20 cellular contexts compared by ENCODE assay signal in the genomic region with DNA sequence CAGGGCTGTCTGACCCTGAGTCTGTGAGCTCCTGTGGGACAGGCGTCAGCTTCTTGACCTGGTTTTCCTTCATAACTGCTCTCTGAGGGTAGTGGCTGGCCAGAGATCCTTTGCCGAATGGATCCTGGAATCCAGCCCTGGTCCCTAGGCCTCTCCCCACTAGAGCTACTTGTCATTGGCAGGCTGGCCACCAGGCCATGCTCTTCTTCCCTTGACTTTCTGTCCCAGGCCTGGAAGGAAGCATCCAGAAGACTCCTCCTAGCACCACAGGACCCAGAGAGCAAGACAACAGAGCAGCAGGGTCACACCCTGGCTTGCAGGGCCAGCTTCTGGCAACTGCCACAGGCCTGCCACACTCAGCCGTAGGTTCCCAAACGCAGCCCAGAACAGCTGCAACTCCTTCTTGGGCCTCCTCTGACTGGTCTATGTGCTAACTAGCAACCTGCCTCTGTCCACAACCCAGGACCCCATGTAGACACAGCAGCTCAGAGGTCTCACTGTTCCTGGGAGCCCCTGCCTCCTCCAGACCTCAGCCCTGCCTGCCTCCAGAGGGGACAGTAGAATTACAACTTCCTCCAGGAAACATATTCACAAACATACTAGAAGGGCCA. TPM values are rescaled to one million over a fixed set of nuclear protein-coding genes. Genes with fewer than 3 reads are reported as not detected.
DNase-seq lines count a peak whose midpoint lies in the region; ATAC-seq and TF ChIP-seq lines count a peak whose summit lies in the region.
"Had no signal": no experiment of that assay in that cellular context is flagged by ENCODE, and none has a peak within 500 bp of the region (broad histone marks: within the 10 kb centered on the region; RNA-seq: fewer than 3 reads in every experiment).

No MANE protein-coding gene starts in this region.

- H3K36me3 Mint-ChIP-seq in endodermal cell (ENCODE audit: low read depth) (no peaks in the 10 kb centered on the region), progenitor cell of endocrine pancreas (ENCODE audit: insufficient read depth) (no peaks in the 10 kb centered on the region)
- H3K36me3 Mint-ChIP-seq: CD8-positive, alpha-beta memory T cell had no signal

- TF ChIP-seq CTCF in endodermal cell (conservative IDR thresholded peaks at IDR 0.05) (peak; percentile 45), progenitor cell of endocrine pancreas (IDR thresholded peaks at IDR 0.05; ENCODE audit: unreplicated experiment) (no peak)

- H3K4me1 Mint-ChIP-seq in endodermal cell (peaks cover 13% of the 10 kb centered on the region), progenitor cell of endocrine pancreas (ENCODE audit: low read depth) (peaks cover 29% of the 10 kb centered on the region)
- H3K4me1 Mint-ChIP-seq: CD8-positive, alpha-beta memory T cell had no signal

- no peak overlapping the region for H3K4me3 Mint-ChIP-seq in endodermal cell
- peak overlapping the region; percentile 59 for H3K4me3 Mint-ChIP-seq in progenitor cell of endocrine pancreas (ENCODE audit: low read depth)
- H3K4me3 Mint-ChIP-seq: CD8-positive, alpha-beta memory T cell had no signal

- H3K9ac ChIP-seq in endodermal cell (ENCODE audit: extremely low read depth, low read length, poor library complexity, severe bottlenecking), result no peak overlapping the region
- H3K9ac ChIP-seq: BLaER1 treated with 17β-estradiol and CSF1 and Interleukin-3, amounts not matched to agents 10 nM and 100 nM had no signal

- H3K27me3 ChIP-seq in H7 (ENCODE audit: control insufficient read depth, insufficient read depth, low read length), result peaks cover 7% of the 10 kb centered on the region; the same call in 1 of the 2 replicates
- H3K27me3 ChIP-seq in endodermal cell (ENCODE audit: control insufficient read depth, insufficient read depth, low read length, poor library complexity, severe bottlenecking), result no peaks in the 10 kb centered on the region
- H3K27me3 ChIP-seq: BLaER1 treated with 17β-estradiol and CSF1 and Interleukin-3, amounts not matched to agents 10 nM and 100 nM; SJCRH30 had no signal

- H3K36me3 ChIP-seq in H7 (replicated peaks; ENCODE audit: control insufficient read depth, insufficient read depth, low read length) (no peaks in the 10 kb centered on the region), endodermal cell (ENCODE audit: control insufficient read depth, insufficient read depth, low read length) (no peaks in the 10 kb centered on the region)
- H3K36me3 ChIP-seq: BLaER1 treated with 17β-estradiol and CSF1 and Interleukin-3, amounts not matched to agents 10 nM and 100 nM; SJCRH30 had no signal

- H3K9me3 Mint-ChIP-seq in endodermal cell (peaks cover under 1% of the 10 kb centered on the region), progenitor cell of endocrine pancreas (ENCODE audit: low read depth) (no peaks in the 10 kb centered on the region)
- H3K9me3 Mint-ChIP-seq: CD8-positive, alpha-beta memory T cell had no signal

- H3K27ac Mint-ChIP-seq in endodermal cell, result no peak overlapping the region
- peak overlapping the region; percentile 57 for H3K27ac Mint-ChIP-seq in progenitor cell of endocrine pancreas

- no peaks in the 10 kb centered on the region for H3K4me1 ChIP-seq in endodermal cell (ENCODE audit: control insufficient read depth, insufficient read depth, low read length)
- H3K4me1 ChIP-seq: SJCRH30 had no signal

- H3K27ac ChIP-seq in endodermal cell (ENCODE audit: low read depth, low read length), result no peak overlapping the region
- H3K27ac ChIP-seq: BLaER1 treated with 17β-estradiol and CSF1 and Interleukin-3, amounts not matched to agents 10 nM and 100 nM; SJCRH30 had no signal

- H3K4me3 ChIP-seq in H7 (ENCODE audit: insufficient read depth, low read depth, low read length) (no peak overlapping the region), endodermal cell (ENCODE audit: low read length) (no peak overlapping the region)
- H3K4me3 ChIP-seq: BLaER1 treated with 17β-estradiol and CSF1 and Interleukin-3, amounts not matched to agents 10 nM and 100 nM; SJCRH30 had no signal

- 80 to 92% methylated on average over 4 of the region's 4 CpGs for WGBS in endodermal cell (ENCODE audit: insufficient coverage in 1 of 2, insufficient read length in 1 of 2), 2 experiments

- no peak for ATAC-seq in HG03135 (IDR thresholded peaks at IDR 0.05; ENCODE audit: unreplicated experiment)

- H3K9me3 ChIP-seq in endodermal cell (ENCODE audit: control insufficient read depth, low read length), result no peaks in the 10 kb centered on the region
- H3K9me3 ChIP-seq: SJCRH30 had no signal

- peaks cover 41% of the 10 kb centered on the region for H3K27me3 Mint-ChIP-seq in endodermal cell (ENCODE audit: insufficient read depth)
- H3K27me3 Mint-ChIP-seq in progenitor cell of endocrine pancreas, result no peaks in the 10 kb centered on the region

- DNase-seq in H7 (peak; percentile 57), SK-N-DZ (ENCODE audit: low spot score) (peak; percentile 52), endodermal cell (peak; percentile 71), progenitor cell of endocrine pancreas (ENCODE audit: low spot score, unreplicated experiment) (no peak), hypothalamus (lab: John Stamatoyannopoulos, UW) (no peak), NCI-H345 treated with DMSO at 0.1 percent for 48 hours (lab: John Stamatoyannopoulos, UW; ENCODE audit: unreplicated experiment) (no peak)
- DNase-seq: ACHN; CD8-positive, alpha-beta memory T cell; DMS53; GDM1; IMR-90; NCI-H1105; NCI-H2029 treated with DMSO at 0.1 percent for 48 hours; NCI-H226; NCI-H524; NCI-H774; NK-92 treated with Interleukin-12 subunit alpha and Interleukin-12 subunit beta, amount 100 ng/mL, for 24 hours; SJCRH30 had no signal

RNA-seq across cellular contexts. Expression of a gene that starts 36.8 kb away (rescaled TPM):
- total RNA-seq in H7 (2014; rRNA removed; shearing (Covaris generic)), result 2,054 and 2,130 TPM in 2 replicates
- polyA plus RNA-seq in SK-N-DZ (2014; cell fraction: cytosol; rRNA removed), result 3,712 and 4,687 TPM in 2 replicates
- 1,219 and 2,794 TPM in 2 replicates for polyA plus RNA-seq in SK-N-DZ (2014; cell fraction: nucleus; rRNA removed)
- total RNA-seq in endodermal cell (1,000 to 10,000 TPM; 1,362 to 1,580 TPM), progenitor cell of endocrine pancreas (1,626 and 1,662 TPM in 2 replicates)
- 2,723 TPM for polyA plus RNA-seq in endodermal cell (2013, experiment 1 of 2)
- 2,594 TPM for polyA plus RNA-seq in endodermal cell (2013, experiment 2 of 2)

Comparison
In these comparisons a context has a peak if more than half of its experiments do, and no peak if none do; other contexts are left out.
1. DNase-seq: peak in H7 (single experiment), SK-N-DZ (single experiment) and endodermal cell (single experiment); none in progenitor cell of endocrine pancreas (single experiment), hypothalamus (0 of 51) and NCI-H345 treated with DMSO at 0.1 percent for 48 hours (single experiment).